9 cellular contexts compared by ENCODE assay signal in genomic region chr7:82729172-82730030, GRCh38.
DNase-seq lines count a peak whose midpoint lies in the region; ATAC-seq and TF ChIP-seq lines count a peak whose summit lies in the region.
"Had no signal": no experiment of that assay in that cellular context is flagged by ENCODE, and none has a peak within 500 bp of the region (broad histone marks: within the 10 kb centered on the region; RNA-seq: fewer than 3 reads in every experiment).

No MANE protein-coding gene starts in this region.

- H3K4me1 Mint-ChIP-seq in endodermal cell = no peaks in the 10 kb centered on the region
- no peaks in the 10 kb centered on the region for H3K4me1 Mint-ChIP-seq in activated naive CD4-positive, alpha-beta T cell treated with anti-CD3 and anti-CD28 coated beads, Interleukin-2, amount 10 ng/mL, durations not matched to agents 7 days and 5 days

- POLR2A ChIA-PET in HEK293 (lab: Yijun Ruan, JAX) = no interaction called here

- no peak for TF ChIP-seq POLR2A in prostate gland (IDR thresholded peaks at IDR 0.05)

- intact Hi-C loops in prostate gland (cut with DNase I) = loop anchor here (10.0 kb wide), 2 partner anchors 685 to 1245 kb away; no protein-coding TSS in a partner anchor

- H3K36me3 Mint-ChIP-seq in endodermal cell (ENCODE audit: low read depth) = no peaks in the 10 kb centered on the region
- no peaks in the 10 kb centered on the region for H3K36me3 Mint-ChIP-seq in activated naive CD4-positive, alpha-beta T cell treated with anti-CD3 and anti-CD28 coated beads, Interleukin-2, amount 10 ng/mL, durations not matched to agents 7 days and 5 days

- H3K4me3 ChIP-seq in HEK293 (ENCODE audit: low read depth, low read length) (no peak overlapping the region), OCI-LY3 (ENCODE audit: low read length) (peak overlapping the region; percentile 30), endodermal cell (ENCODE audit: low read length) (no peak overlapping the region), prostate gland (no peak overlapping the region)
- H3K4me3 ChIP-seq: thoracic aorta had no signal

- H3K4me2 ChIP-seq in OCI-LY3 (ENCODE audit: low read length) = peak overlapping the region; percentile 62

- H3K9ac ChIP-seq in OCI-LY3 (ENCODE audit: low read length) (no peak overlapping the region), endodermal cell (ENCODE audit: extremely low read depth, low read length, poor library complexity, severe bottlenecking) (no peak overlapping the region)

- WGBS in endodermal cell (ENCODE audit: insufficient coverage in 1 of 2, insufficient read length in 1 of 2), 2 experiments = 57 to 59% methylated on average over 5 to 7 of the region's 8 CpGs
- 24% methylated on average over 8 of the region's 8 CpGs for WGBS in prostate gland

- no peaks in the 10 kb centered on the region for H4K20me1 ChIP-seq in OCI-LY3 (ENCODE audit: insufficient read depth, low read length)

- no peaks in the 10 kb centered on the region for H3K27me3 ChIP-seq in OCI-LY3 (ENCODE audit: low read depth, low read length)
- H3K27me3 ChIP-seq in endodermal cell (ENCODE audit: control insufficient read depth, insufficient read depth, low read length, poor library complexity, severe bottlenecking) = no peaks in the 10 kb centered on the region
- H3K27me3 ChIP-seq in prostate gland (replicated peaks; ENCODE audit: insufficient read depth) = no peaks in the 10 kb centered on the region

- peak; percentile 54 for DNase-seq in endodermal cell
- peak; percentile 12 for DNase-seq in prostate gland (ENCODE audit: low spot score)
- DNase-seq in activated naive CD4-positive, alpha-beta T cell treated with anti-CD3 and anti-CD28 coated beads, Interleukin-2, amount 10 ng/mL, durations not matched to agents 7 days and 5 days = no peak

- CTCF ChIA-PET in HEK293 (lab: Yijun Ruan, JAX) = interaction anchor here (0.5 to 2.4 kb wide), 31 partner anchors 8 to 1251 kb away, joined by 3 to 9 read pairs (median 3); no protein-coding TSS in a partner anchor
- CTCF ChIA-PET in activated naive CD4-positive, alpha-beta T cell treated with anti-CD3 and anti-CD28 coated beads, Interleukin-2, amount 10 ng/mL, durations not matched to agents 7 days and 5 days (lab: Charles Lee) = interaction anchor here (0.6 to 1.1 kb wide), 3 partner anchors 12 to 105 kb away, joined by 3 to 4 read pairs (median 3); no protein-coding TSS in a partner anchor

- H3K27ac Mint-ChIP-seq in endodermal cell = no peak overlapping the region
- H3K27ac Mint-ChIP-seq in activated naive CD4-positive, alpha-beta T cell treated with anti-CD3 and anti-CD28 coated beads, Interleukin-2, amount 10 ng/mL, durations not matched to agents 7 days and 5 days = no peak overlapping the region

- H3K36me3 ChIP-seq in HEK293 (ENCODE audit: control insufficient read depth in 2 of 2, insufficient read depth in 1 of 2, low read length in 2 of 2) = no peaks in the 10 kb centered on the region
- H3K36me3 ChIP-seq in OCI-LY3 (replicated peaks; ENCODE audit: low read depth, low read length) = no peaks in the 10 kb centered on the region
- no peaks in the 10 kb centered on the region for H3K36me3 ChIP-seq in endodermal cell (ENCODE audit: control insufficient read depth, insufficient read depth, low read length)
- no peaks in the 10 kb centered on the region for H3K36me3 ChIP-seq in prostate gland
- H3K36me3 ChIP-seq: thoracic aorta had no signal

- ATAC-seq in HG03521 (IDR thresholded peaks at IDR 0.05; ENCODE audit: unreplicated experiment) = no peak
- no peak for ATAC-seq in GM18498 (IDR thresholded peaks at IDR 0.05; ENCODE audit: unreplicated experiment)

- peaks cover 7% of the 10 kb centered on the region; the same call in 1 of the 2 replicates for H3K4me1 ChIP-seq in HEK293 (ENCODE audit: control insufficient read depth, insufficient read depth, low read length)
- H3K4me1 ChIP-seq in OCI-LY3 (ENCODE audit: low read length) = peaks cover 4% of the 10 kb centered on the region
- no peaks in the 10 kb centered on the region for H3K4me1 ChIP-seq in endodermal cell (ENCODE audit: control insufficient read depth, insufficient read depth, low read length)
- H3K4me1 ChIP-seq in prostate gland (replicated peaks) = no peaks in the 10 kb centered on the region

- no peaks in the 10 kb centered on the region for H3K9me3 Mint-ChIP-seq in endodermal cell
- no peaks in the 10 kb centered on the region for H3K9me3 Mint-ChIP-seq in activated naive CD4-positive, alpha-beta T cell treated with anti-CD3 and anti-CD28 coated beads, Interleukin-2, amount 10 ng/mL, durations not matched to agents 7 days and 5 days

- H3K27me3 Mint-ChIP-seq in endodermal cell (ENCODE audit: insufficient read depth) = no peaks in the 10 kb centered on the region
- no peaks in the 10 kb centered on the region for H3K27me3 Mint-ChIP-seq in activated naive CD4-positive, alpha-beta T cell treated with anti-CD3 and anti-CD28 coated beads, Interleukin-2, amount 10 ng/mL, durations not matched to agents 7 days and 5 days

- H3K27ac ChIP-seq in C4-2B = no peak overlapping the region
- no peak overlapping the region for H3K27ac ChIP-seq in HEK293 (ENCODE audit: extremely low read depth, low read depth, low read length)
- no peak overlapping the region for H3K27ac ChIP-seq in OCI-LY3 (ENCODE audit: low read length)
- no peak overlapping the region for H3K27ac ChIP-seq in endodermal cell (ENCODE audit: low read depth, low read length)
- no peak overlapping the region for H3K27ac ChIP-seq in prostate gland
- H3K27ac ChIP-seq: thoracic aorta had no signal

- H3K4me3 Mint-ChIP-seq in endodermal cell = no peak overlapping the region
- H3K4me3 Mint-ChIP-seq in activated naive CD4-positive, alpha-beta T cell treated with anti-CD3 and anti-CD28 coated beads, Interleukin-2, amount 10 ng/mL, durations not matched to agents 7 days and 5 days = no peak overlapping the region

- peak overlapping the region; percentile 70 for H2AFZ ChIP-seq in OCI-LY3 (ENCODE audit: low read depth, low read length)

- TF ChIP-seq CTCF in C4-2B (conservative IDR thresholded peaks at IDR 0.05) (peak; percentile 91), HEK293 (tag by site-specific recombination; IDR thresholded peaks at IDR 0.05) (peak; percentile 24; the same call in 1 of the 2 replicates), OCI-LY3 (IDR thresholded peaks at IDR 0.05; ENCODE audit: low read depth, low read length) (peak; percentile 88), endodermal cell (conservative IDR thresholded peaks at IDR 0.05) (peak; percentile 99), prostate gland (IDR thresholded peaks at IDR 0.05) (peak in 3 of 4 experiments; percentile 37 to 68 (median 66))

- no peaks in the 10 kb centered on the region for H3K79me2 ChIP-seq in OCI-LY3 (ENCODE audit: low read length)

- H3K9me3 ChIP-seq in HEK293 (ENCODE audit: control insufficient read depth, insufficient read depth, low read depth, low read length) = no peaks in the 10 kb centered on the region
- no peaks in the 10 kb centered on the region for H3K9me3 ChIP-seq in OCI-LY3 (ENCODE audit: insufficient read depth, low read length)
- no peaks in the 10 kb centered on the region for H3K9me3 ChIP-seq in endodermal cell (ENCODE audit: control insufficient read depth, low read length)
- no peaks in the 10 kb centered on the region for H3K9me3 ChIP-seq in prostate gland
- H3K9me3 ChIP-seq: thoracic aorta had no signal

TF ChIP-seq in HEK293, 187 proteins besides CTCF, POLR2A, EP300 and RAD21:
- no peak for TF ChIP-seq ZNF140 (tag by site-specific recombination; IDR thresholded peaks at IDR 0.05)
- TF ChIP-seq ZNF558 (tag by site-specific recombination; IDR thresholded peaks at IDR 0.05) = no peak
- TF ChIP-seq ZNF654 (tag by site-specific recombination; IDR thresholded peaks at IDR 0.05; ENCODE audit: low read depth) = peak; percentile 80
TF ChIP-seq in HEK293: peak in this region for 1.

Comparison
In these comparisons a context has a peak if more than half of its experiments do, and no peak if none do; other contexts are left out.
1. CTCF ChIP-seq: peak in every context shown above with its lines; median percentile 99 in endodermal cell; 91 in C4-2B; 88 in OCI-LY3; 66 in prostate gland; 24 in HEK293.